In the genomic region with DNA sequence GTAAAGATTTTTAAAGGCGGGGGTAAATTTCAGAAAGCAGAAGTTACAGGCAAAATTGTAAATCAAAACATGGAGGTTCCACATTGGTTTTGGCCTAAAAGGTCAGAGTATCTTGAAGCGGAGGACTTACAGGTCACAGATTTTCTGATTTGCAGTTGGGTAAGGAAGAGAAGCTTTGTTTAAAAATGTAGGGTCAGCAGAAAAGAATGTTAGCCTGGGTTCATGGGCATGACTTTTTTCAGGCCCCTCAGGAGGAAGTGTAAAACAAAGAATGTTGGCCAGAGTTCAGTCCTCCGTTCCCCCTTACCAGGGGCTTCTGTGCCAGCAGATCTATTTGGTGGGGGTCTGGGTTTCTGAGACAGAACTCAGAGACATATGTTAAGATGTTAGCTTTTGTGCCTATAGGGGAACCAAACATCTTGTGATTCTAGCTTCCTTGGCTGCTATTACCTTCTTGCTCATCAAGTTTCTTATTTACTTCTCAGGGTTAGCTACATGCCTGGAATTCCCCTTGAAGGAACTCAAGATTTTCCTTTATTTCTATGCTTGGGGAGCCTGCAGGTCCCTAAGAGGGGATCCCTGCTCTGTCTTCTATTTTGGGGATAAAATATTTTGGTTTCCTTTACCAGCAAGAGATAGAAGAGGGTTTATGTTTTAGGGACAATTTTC, we compare ENCODE assay signal across 1 cellular context.
TF ChIP-seq lines count a peak whose summit lies in the region.

No MANE protein-coding gene starts in this region.

TF ChIP-seq in K562, 482 proteins besides CTCF, POLR2A, EP300 and RAD21:
- TF ChIP-seq C11orf30 (IDR thresholded peaks at IDR 0.05; ENCODE audit: low read depth) (peak; percentile 5; the same call in 1 of the 2 replicates), ZNF140 (CRISPR knock-in tag; IDR thresholded peaks at IDR 0.05) (no peak), ZNF316 (IDR thresholded peaks at IDR 0.05) (peak; percentile 31; the same call in 1 of the 2 replicates)
